In the genomic region with DNA sequence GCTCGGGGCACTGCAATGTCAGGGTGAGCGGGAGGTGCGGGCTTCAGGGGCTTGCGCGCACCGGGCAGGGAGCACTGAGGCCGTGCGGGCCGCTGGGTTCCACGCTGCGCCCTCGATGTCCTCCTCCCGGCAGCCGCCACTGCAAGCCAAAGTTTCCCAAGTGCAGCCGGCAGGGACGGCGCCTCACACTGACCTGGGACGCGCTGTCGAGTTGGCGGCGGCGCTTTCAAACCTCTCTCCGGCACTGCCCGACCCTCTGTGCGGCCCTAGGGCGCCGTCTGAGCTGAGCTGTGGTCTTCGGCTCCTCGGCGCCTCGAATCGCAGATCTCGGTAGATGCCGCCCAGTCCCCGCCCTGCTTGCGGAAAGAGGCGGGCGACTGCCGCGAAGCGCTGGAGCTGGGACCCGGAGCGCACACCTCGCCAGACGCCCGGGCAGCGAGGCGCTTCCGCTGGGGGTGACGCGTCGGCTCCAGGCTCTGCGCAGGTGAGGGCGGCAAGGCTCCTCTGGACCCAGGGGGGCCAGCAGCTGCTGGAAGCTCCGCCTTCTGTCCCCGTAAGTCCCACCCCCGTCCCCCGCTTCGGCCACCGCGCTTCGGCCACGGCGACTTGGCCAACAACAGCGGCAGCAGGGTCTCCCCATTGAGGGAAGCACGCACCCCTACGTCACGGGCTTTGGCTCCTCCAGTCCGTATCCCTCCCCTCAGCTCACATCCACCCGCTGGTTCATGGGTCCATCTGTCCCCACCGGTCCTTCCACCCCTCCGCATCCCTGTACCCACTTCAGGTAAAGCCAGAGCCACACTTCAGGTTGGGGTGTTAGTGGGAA, we compare ENCODE assay signal across 8 cellular contexts. TPM values are rescaled to one million over a fixed set of nuclear protein-coding genes. Genes with fewer than 3 reads are reported as not detected.
A peak's percentile ranks its signal among the peaks of the same experiment; 100 is the strongest.
DNase-seq lines count a peak whose midpoint lies in the region; ATAC-seq and TF ChIP-seq lines count a peak whose summit lies in the region.

TSS of gene ANKRD34B (minus strand) at position 320 of the 826 bp plus-strand sequence. CDS start 10,261 bp downstream, outside the sequence.

- CTCF ChIA-PET in PC-3 (lab: Charles Lee): no interaction called here

- H3K9me3 ChIP-seq in ES-I3 (ENCODE audit: control insufficient read depth, insufficient read depth, low read length): no peaks in the 10 kb centered on the region
- H3K9me3 ChIP-seq in left ventricle myocardium inferior (replicated peaks): no peaks in the 10 kb centered on the region
- H3K9me3 ChIP-seq in gastrocnemius medialis: no peaks in the 10 kb centered on the region
- H3K9me3 ChIP-seq in PC-3 (ENCODE audit: low read length): no peaks in the 10 kb centered on the region

- H3K27ac ChIP-seq in left ventricle myocardium inferior (replicated peaks) (no peak within 1 kb of the TSS), gastrocnemius medialis (no peak within 1 kb of the TSS), PC-3 (ENCODE audit: low read length) (no peak within 1 kb of the TSS)

- intact Hi-C loops in left ventricle myocardium inferior (cut with micrococcal nuclease) (no loop called here), gastrocnemius medialis (cut with DNase I; ENCODE audit: low total_unique reads) (no loop called here), PC-3 (cut with micrococcal nuclease) (no loop called here)

- H3K4me1 ChIP-seq in ES-I3 (ENCODE audit: insufficient read depth, low read length) (no peaks in the 10 kb centered on the region), left ventricle myocardium inferior (peaks cover 18% of the 10 kb centered on the region), gastrocnemius medialis (peaks cover 0 to 6% of the 10 kb centered on the region in 2 donors), PC-3 (ENCODE audit: insufficient read depth, low read length) (no peaks in the 10 kb centered on the region)

- H4K20me1 ChIP-seq in PC-3 (ENCODE audit: low read length): no peaks in the 10 kb centered on the region

- H3K9me2 ChIP-seq in PC-3 (replicated peaks; ENCODE audit: low read length): no peaks in the 10 kb centered on the region

- H3K36me3 ChIP-seq in ES-I3 (ENCODE audit: insufficient read depth, low read length) (no peaks in the 10 kb centered on the region), left ventricle myocardium inferior (no peaks in the 10 kb centered on the region), gastrocnemius medialis (no peaks in the 10 kb centered on the region), PC-3 (ENCODE audit: low read depth, low read length) (no peaks in the 10 kb centered on the region)

- ATAC-seq in gastrocnemius medialis: no peak
- ATAC-seq in PC-3: no peak
- no peak for ATAC-seq in GM21528 (IDR thresholded peaks at IDR 0.05; ENCODE audit: low FRiP score, unreplicated experiment)
- no peak for ATAC-seq in GM18520 (IDR thresholded peaks at IDR 0.05; ENCODE audit: unreplicated experiment)

- H3K27me3 ChIP-seq in left ventricle myocardium inferior (ENCODE audit: low read depth) (peaks cover 98% of the 10 kb centered on the region), gastrocnemius medialis (peaks cover 29 to 47% (median 31%) of the 10 kb centered on the region in 3 donors), PC-3 (ENCODE audit: low read length) (peaks cover 10% of the 10 kb centered on the region; the same call in 1 of the 2 replicates)

- H3F3A ChIP-seq in PC-3 (ENCODE audit: low read length, unreplicated experiment): no peaks in the 10 kb centered on the region

- in situ Hi-C loops in gastrocnemius medialis (cut with MboI; ENCODE audit: low sequenced_read_pairs in 4 of 4): no loop called here

- TF ChIP-seq CTCF in left ventricle myocardium inferior (IDR thresholded peaks at IDR 0.05; ENCODE audit: borderline replicate concordance): no peak
- TF ChIP-seq CTCF in gastrocnemius medialis (IDR thresholded peaks at IDR 0.05 in 4 of 5, conservative IDR thresholded peaks at IDR 0.05 in 1 of 5): no peak
- no peak for TF ChIP-seq CTCF in PC-3 (conservative IDR thresholded peaks at IDR 0.05; ENCODE audit: low read depth, low read length)

- no TSS peak for BruUV-seq in PC-3 (replicated peaks; lab: Mats Ljungman, UMichigan)

- peak within 1 kb of the TSS; percentile 60 for H3K9ac ChIP-seq in ES-I3 (ENCODE audit: low read depth, low read length)
- no peak within 1 kb of the TSS for H3K9ac ChIP-seq in PC-3 (ENCODE audit: low read length)

- H3K4me3 ChIP-seq in left ventricle myocardium inferior: peak within 1 kb of the TSS; percentile 54
- peak within 1 kb of the TSS in 3 of 4 donors; percentile 31 to 46 (median 34) for H3K4me3 ChIP-seq in gastrocnemius medialis
- no peak within 1 kb of the TSS for H3K4me3 ChIP-seq in PC-3 (ENCODE audit: low read length)

- no peak within 1 kb of the TSS for H3K4me2 ChIP-seq in PC-3 (ENCODE audit: low read length)

- DNase-seq in HPDE6-E6E7 (ENCODE audit: extremely low spot score) (peak; percentile 19), left ventricle myocardium inferior (no peak), gastrocnemius medialis (no peak), PC-3 (no peak)
- peak; percentile 70 for DNase-seq in activated CD8-positive, alpha-beta memory T cell treated with anti-CD3 and anti-CD28 coated beads, Interleukin-2, amount 50 U/mL, for 48 hours

- H2AFZ ChIP-seq in PC-3 (ENCODE audit: low read length): no peak within 1 kb of the TSS

- POLR2A ChIA-PET in PC-3 (lab: Charles Lee; ENCODE audit: unreplicated experiment): no interaction called here

- TF ChIP-seq POLR2A in gastrocnemius medialis (IDR thresholded peaks at IDR 0.05): no peak

- H3K79me2 ChIP-seq in PC-3 (ENCODE audit: low read length): no peaks in the 10 kb centered on the region

RNA-seq across cellular contexts. Expression of gene ANKRD34B, which starts in this region (rescaled TPM):
- total RNA-seq in left ventricle myocardium inferior (not detected), gastrocnemius medialis (not detected), PC-3 (2014; rRNA removed) (not detected in 2 replicates)

Comparison
In these comparisons a context has a peak if more than half of its experiments do, and no peak if none do; other contexts are left out.
1. DNase-seq: peak in HPDE6-E6E7 (single experiment) and activated CD8-positive, alpha-beta memory T cell treated with anti-CD3 and anti-CD28 coated beads, Interleukin-2, amount 50 U/mL, for 48 hours (single experiment); none in left ventricle myocardium inferior (single experiment), gastrocnemius medialis (0 of 2) and PC-3 (single experiment).